ENCODE assay signal across 11 cellular contexts in genomic region chr6:154352898-154353585, GRCh38. TPM values are rescaled to one million over a fixed set of nuclear protein-coding genes. Genes with fewer than 3 reads are reported as not detected.
DNase-seq lines count a peak whose midpoint lies in the region; ATAC-seq and TF ChIP-seq lines count a peak whose summit lies in the region.
"Had no signal": no experiment of that assay in that cellular context is flagged by ENCODE, and none has a peak within 500 bp of the region (broad histone marks: within the 10 kb centered on the region; RNA-seq: fewer than 3 reads in every experiment).

No MANE protein-coding gene starts in this region.

- H3K27ac Mint-ChIP-seq in memory B cell, result peak overlapping the region; percentile 36
- no peak overlapping the region for H3K27ac Mint-ChIP-seq in CD8-positive, alpha-beta T cell
- H3K27ac Mint-ChIP-seq: activated naive CD4-positive, alpha-beta T cell treated with anti-CD3 and anti-CD28 coated beads, Interleukin-2, amount 50 U/mL, for 24 hours had no signal

- no peaks in the 10 kb centered on the region for H3K36me3 Mint-ChIP-seq in memory B cell
- H3K36me3 Mint-ChIP-seq in CD8-positive, alpha-beta T cell, result no peaks in the 10 kb centered on the region
- H3K36me3 Mint-ChIP-seq: activated naive CD4-positive, alpha-beta T cell treated with anti-CD3 and anti-CD28 coated beads, Interleukin-2, amount 50 U/mL, for 24 hours had no signal

- intact Hi-C loops in CD8-positive, alpha-beta T cell (cut with DNase I, micrococcal nuclease), result no loop called here

- no peaks in the 10 kb centered on the region for H3K9me3 ChIP-seq in CD8-positive, alpha-beta T cell (ENCODE audit: low read length)
- H3K9me3 ChIP-seq: heart right ventricle had no signal

- H3K4me1 Mint-ChIP-seq in memory B cell, result peaks cover 32% of the 10 kb centered on the region
- peaks cover 14% of the 10 kb centered on the region for H3K4me1 Mint-ChIP-seq in CD8-positive, alpha-beta T cell (ENCODE audit: low read depth)

- no peaks in the 10 kb centered on the region for H3K27me3 ChIP-seq in CD8-positive, alpha-beta T cell (ENCODE audit: insufficient read depth, low read length)
- H3K27me3 ChIP-seq: heart right ventricle had no signal

- no peak for TF ChIP-seq CTCF in CD8-positive, alpha-beta T cell (IDR thresholded peaks at IDR 0.05)

- H3K36me3 ChIP-seq in CD8-positive, alpha-beta T cell (ENCODE audit: insufficient read depth, low read length), result no peaks in the 10 kb centered on the region
- H3K36me3 ChIP-seq: heart right ventricle had no signal

- no peak overlapping the region for H3K4me3 ChIP-seq in CD8-positive, alpha-beta T cell (ENCODE audit: low read depth, low read length)
- H3K4me3 ChIP-seq: heart right ventricle had no signal

- peaks cover 6% of the 10 kb centered on the region for H3K9me3 Mint-ChIP-seq in memory B cell
- H3K9me3 Mint-ChIP-seq in CD8-positive, alpha-beta T cell, result no peaks in the 10 kb centered on the region
- H3K9me3 Mint-ChIP-seq: activated naive CD4-positive, alpha-beta T cell treated with anti-CD3 and anti-CD28 coated beads, Interleukin-2, amount 50 U/mL, for 24 hours had no signal

- peak in 1 of 2 donors; percentile 7 for DNase-seq in memory B cell (ENCODE audit: low spot score in 2 of 2)
- DNase-seq in NCI-H748 treated with DMSO at 0.1 percent for 48 hours (lab: John Stamatoyannopoulos, UW), result no peak
- no peak for DNase-seq in DMS114 treated with DMSO at 0.1 percent for 48 hours (lab: John Stamatoyannopoulos, UW; ENCODE audit: unreplicated experiment)
- DNase-seq in NCI-H1436 treated with DMSO at 0.1 percent for 48 hours (lab: John Stamatoyannopoulos, UW), result no peak
- DNase-seq in CD8-positive, alpha-beta T cell, result no peak
- DNase-seq: heart right ventricle, NCI-H446 had no signal

- CTCF ChIA-PET in CD8-positive, alpha-beta T cell (lab: Charles Lee), result no interaction called here

- H3K4me1 ChIP-seq in CD8-positive, alpha-beta T cell (ENCODE audit: insufficient read depth, low read length), result no peaks in the 10 kb centered on the region

- H3K4me3 Mint-ChIP-seq in memory B cell, result peak overlapping the region; percentile 22
- no peak overlapping the region for H3K4me3 Mint-ChIP-seq in CD8-positive, alpha-beta T cell
- H3K4me3 Mint-ChIP-seq: activated naive CD4-positive, alpha-beta T cell treated with anti-CD3 and anti-CD28 coated beads, Interleukin-2, amount 50 U/mL, for 24 hours had no signal

- no peaks in the 10 kb centered on the region for H3K27me3 Mint-ChIP-seq in memory B cell
- no peaks in the 10 kb centered on the region for H3K27me3 Mint-ChIP-seq in CD8-positive, alpha-beta T cell (ENCODE audit: low read depth)
- H3K27me3 Mint-ChIP-seq: activated naive CD4-positive, alpha-beta T cell treated with anti-CD3 and anti-CD28 coated beads, Interleukin-2, amount 50 U/mL, for 24 hours had no signal

- H3K27ac ChIP-seq in CD8-positive, alpha-beta T cell (ENCODE audit: low read depth, low read length), result no peak overlapping the region
- H3K27ac ChIP-seq: heart right ventricle had no signal

- POLR2A ChIA-PET in CD8-positive, alpha-beta T cell (lab: Charles Lee), result interaction anchor here (0.7 kb wide), 1 partner anchor 1269 kb away, joined by 4 read pairs; no protein-coding TSS in a partner anchor

- ATAC-seq in GM18498 (IDR thresholded peaks at IDR 0.05; ENCODE audit: unreplicated experiment) (peak; percentile 57), GM19467 (IDR thresholded peaks at IDR 0.05; ENCODE audit: unreplicated experiment) (peak; percentile 51), HG03196 (IDR thresholded peaks at IDR 0.05; ENCODE audit: unreplicated experiment) (peak; percentile 70), memory B cell (ENCODE audit: low read depth) (peak; percentile 70)
- no peak for ATAC-seq in CD8-positive, alpha-beta T cell
- ATAC-seq: heart right ventricle had no signal

RNA-seq across cellular contexts. Expression of gene IPCEF1, which starts 3.6 kb away (rescaled TPM):
- total RNA-seq in CD8-positive, alpha-beta T cell, result 10 to 100 TPM; 30.0 to 33.0 TPM
